In the genomic region with DNA sequence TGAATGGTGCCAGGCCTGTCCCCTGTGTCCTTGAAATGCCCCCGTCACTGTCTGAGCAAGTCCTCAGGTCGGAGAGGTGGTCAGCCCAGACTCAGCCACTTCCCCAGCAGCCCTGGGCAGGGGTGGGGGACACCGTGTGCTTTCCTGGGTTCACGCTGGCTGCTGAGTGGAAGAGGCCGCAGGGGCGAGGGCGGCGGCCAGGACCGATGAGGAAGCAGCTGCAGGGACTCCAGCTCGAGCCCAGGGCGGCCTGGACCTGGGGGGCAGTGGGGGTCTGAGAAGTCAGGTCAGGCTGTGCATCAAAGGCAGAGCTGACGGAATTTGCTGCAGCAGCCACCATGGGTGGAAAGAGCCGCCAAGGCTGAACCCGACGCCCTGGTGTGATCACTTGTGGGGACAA, we compare ENCODE assay signal across 16 cellular contexts. TPM values are rescaled to one million over a fixed set of nuclear protein-coding genes. Genes with fewer than 3 reads are reported as not detected.
DNase-seq lines count a peak whose midpoint lies in the region; ATAC-seq and TF ChIP-seq lines count a peak whose summit lies in the region.
"Had no signal": no experiment of that assay in that cellular context is flagged by ENCODE, and none has a peak within 500 bp of the region (broad histone marks: within the 10 kb centered on the region; RNA-seq: fewer than 3 reads in every experiment).

No MANE protein-coding gene starts in this region.

- H3K36me3 Mint-ChIP-seq in H9 (ENCODE audit: insufficient read depth in 1 of 3, low read depth in 3 of 3) = no peaks in the 10 kb centered on the region

- no peaks in the 10 kb centered on the region for H3K9me3 ChIP-seq in H9 (ENCODE audit: control insufficient read depth, low read depth, low read length)
- no peaks in the 10 kb centered on the region for H3K9me3 ChIP-seq in spleen
- H3K9me3 ChIP-seq in tibial nerve = peaks cover 0 to 4% (median 0%) of the 10 kb centered on the region in 4 donors
- H3K9me3 ChIP-seq: BE2C had no signal

- H4K5ac ChIP-seq in H9 (ENCODE audit: insufficient read length, low read depth, low read length) = no peak overlapping the region

- no peaks in the 10 kb centered on the region for H3K4me1 ChIP-seq in H9 (ENCODE audit: insufficient read depth, low read length)
- H3K4me1 ChIP-seq in spleen = peaks cover 0 to 14% (median 0%) of the 10 kb centered on the region in 6 donors
- H3K4me1 ChIP-seq in tibial nerve = peaks cover 0 to 4% (median 0%) of the 10 kb centered on the region in 4 donors
- H3K4me1 ChIP-seq: BE2C had no signal

- no peak overlapping the region for H3K23ac ChIP-seq in H9 (ENCODE audit: insufficient read length, low read depth, low read length)

- no peak overlapping the region for H2BK5ac ChIP-seq in H9 (ENCODE audit: insufficient read length, low read length)

- peaks cover 73% of the 10 kb centered on the region for H3K27me3 Mint-ChIP-seq in H9 (ENCODE audit: low read depth)

- H3K4me2 ChIP-seq in H9 (ENCODE audit: insufficient read depth, insufficient read length, low read length) = no peak overlapping the region

- H2BK120ac ChIP-seq in H9 (ENCODE audit: low read depth, low read length, poor library complexity, severe bottlenecking) = no peak overlapping the region

- H3K36me3 ChIP-seq in spleen (no peaks in the 10 kb centered on the region), tibial nerve (no peaks in the 10 kb centered on the region)
- H3K36me3 ChIP-seq: BE2C had no signal

- no peaks in the 10 kb centered on the region for H4K20me1 ChIP-seq in H9 (ENCODE audit: control insufficient read depth, insufficient read depth, insufficient read length)

- no peak overlapping the region for H2BK15ac ChIP-seq in H9 (ENCODE audit: low read depth, low read length)

- no peak overlapping the region for H3K14ac ChIP-seq in H9 (ENCODE audit: insufficient read depth, low read length)

- no peak overlapping the region for H3T11ph ChIP-seq in H9 (ENCODE audit: low read length)

- H3K56ac ChIP-seq in H9 (ENCODE audit: insufficient read length, low read depth, low read length) = no peak overlapping the region

- no peak overlapping the region; a peak in 1 of 5 replicates for H3K4me3 Mint-ChIP-seq in H9

- H3K4me3 ChIP-seq in spleen (no peak overlapping the region), tibial nerve (no peak overlapping the region)

- no peaks in the 10 kb centered on the region for H3K79me1 ChIP-seq in H9 (ENCODE audit: insufficient read depth, low read depth, low read length, poor library complexity, severe bottlenecking)

- no peak overlapping the region for H2AK5ac ChIP-seq in H9 (ENCODE audit: insufficient read length, low read length)

- no peak overlapping the region for H3K9ac ChIP-seq in H9 (ENCODE audit: extremely low read depth, insufficient read length, low read length)

- H3K4ac ChIP-seq in H9 (ENCODE audit: low read depth, low read length) = no peak overlapping the region

- no peak overlapping the region for H4K91ac ChIP-seq in H9 (ENCODE audit: insufficient read length, low read depth, low read length)

- H3K18ac ChIP-seq in H9 (ENCODE audit: insufficient read length, low read depth, low read length) = no peak overlapping the region

- H3K9me3 Mint-ChIP-seq in H9 = no peaks in the 10 kb centered on the region

- WGBS in H9 (ENCODE audit: extremely low coverage, insufficient read length, low lambda C conversion rate) = no CpG with 5 or more reads among the region's 15 CpGs
- 48 to 59% (median 50%) methylated on average over 13 to 15 of the region's 15 CpGs for WGBS in spleen, 5 donors
- 51 to 68% methylated on average over 15 of the region's 15 CpGs for whole genome bisulfite sequencing in tibial nerve, 2 donors

- H2BK20ac ChIP-seq in H9 (ENCODE audit: low read depth, low read length, poor library complexity, severe bottlenecking) = no peak overlapping the region

- no peak overlapping the region for H3K27ac Mint-ChIP-seq in H9

- intact Hi-C loops in Right ventricle myocardium superior (cut with DNase I) (no loop called here), left ventricle myocardium superior (cut with micrococcal nuclease) (no loop called here), spleen (cut with DNase I; ENCODE audit: low total_unique reads) (no loop called here)

- TF ChIP-seq EP300 in tibial nerve (IDR thresholded peaks at IDR 0.05) = no peak

- no peaks in the 10 kb centered on the region; the same call in 1 of the 2 replicates for H3K27me3 ChIP-seq in H9 (ENCODE audit: insufficient read depth, low read length)
- H3K27me3 ChIP-seq in spleen (replicated peaks in 1 of 7) = peaks cover 0 to 93% (median 57%) of the 10 kb centered on the region in 7 donors
- peaks cover 0 to 87% of the 10 kb centered on the region in 2 donors for H3K27me3 ChIP-seq in tibial nerve

- no peaks in the 10 kb centered on the region for H3K23me2 ChIP-seq in H9 (ENCODE audit: insufficient read length, low read depth, low read length, poor library complexity, severe bottlenecking)

- no peak for ATAC-seq in Right ventricle myocardium superior (ENCODE audit: poor library complexity)
- ATAC-seq in left ventricle myocardium superior = no peak

- no peak for TF ChIP-seq POLR2A in spleen (IDR thresholded peaks at IDR 0.05)
- no peak for TF ChIP-seq POLR2A in tibial nerve (IDR thresholded peaks at IDR 0.05)

- no peak overlapping the region for H3K27ac ChIP-seq in H9 (ENCODE audit: insufficient read length, low read depth, low read length)
- no peak overlapping the region for H3K27ac ChIP-seq in spleen
- H3K27ac ChIP-seq in tibial nerve = no peak overlapping the region

- no peak overlapping the region for H2AFZ ChIP-seq in H9 (ENCODE audit: low read length)

- H4K8ac ChIP-seq in H9 (replicated peaks; ENCODE audit: insufficient read length, low read depth, low read length) = no peak overlapping the region

- peak overlapping the region; percentile 33 for H2BK12ac ChIP-seq in H9 (ENCODE audit: insufficient read length, low read depth, low read length)

- H3K79me2 ChIP-seq in H9 (ENCODE audit: insufficient read depth, low read length) = no peaks in the 10 kb centered on the region

- H3K4me1 Mint-ChIP-seq in H9 = peaks cover 0 to 3% of the 10 kb centered on the region in 2 experiments; a peak in 1 of 4 replicates

- TF ChIP-seq CTCF in H9 (conservative IDR thresholded peaks at IDR 0.05) (no peak), spleen (IDR thresholded peaks at IDR 0.05 in 8 of 11, conservative IDR thresholded peaks at IDR 0.05 in 3 of 11) (no peak), tibial nerve (IDR thresholded peaks at IDR 0.05) (no peak)

- peak; percentile 21 for DNase-seq in Right ventricle myocardium superior
- no peak for DNase-seq in left ventricle myocardium superior
- DNase-seq in H9 = no peak
- DNase-seq in effector CD4-positive, alpha-beta T cell = peak; percentile 1
- peak; percentile 67 for DNase-seq in spleen
- no peak for DNase-seq in tibial nerve (ENCODE audit: low spot score in 2 of 2)
- DNase-seq in NCI-H345 (lab: John Stamatoyannopoulos, UW) = no peak
- DNase-seq in hypothalamus (lab: John Stamatoyannopoulos, UW) = no peak
- DNase-seq: BE2C, DMS 273 treated with DMSO at 0.1 percent for 48 hours, EL, H7, NCI-H1105 treated with DMSO at 0.1 percent for 48 hours, NCI-H446 treated with DMSO at 0.1 percent for 48 hours, NCI-H774, SHP77 had no signal

RNA-seq across cellular contexts. Expression of a gene that starts 28.4 kb away (rescaled TPM):
- total RNA-seq in Right ventricle myocardium superior (9.5 TPM), left ventricle myocardium superior (12.1 TPM), H9 (2021) (36.5 and 36.9 TPM in 2 replicates), spleen (10 to 100 TPM in 6 of 7 donors, 1 to 10 TPM in 1; 8.3 to 18.7 (median 14.6) TPM), tibial nerve (10 to 100 TPM in 3 of 4 donors, 1 to 10 TPM in 1; 8.2 to 24.9 (median 17.0) TPM)
- polyA plus RNA-seq in spleen = 10 to 100 TPM; 25.2 to 38.6 (median 33.1) TPM

RNA-seq across cellular contexts. Expression of a gene that starts 28.5 kb away (rescaled TPM):
- total RNA-seq in Right ventricle myocardium superior (10.3 TPM), left ventricle myocardium superior (8.6 TPM), H9 (2021) (37.9 and 38.0 TPM in 2 replicates), spleen (10 to 100 TPM; 17.8 to 31.6 (median 19.4) TPM), tibial nerve (10 to 100 TPM; 15.5 to 43.8 (median 28.7) TPM)
- polyA plus RNA-seq in spleen = 10 to 100 TPM; 16.9 to 36.0 (median 19.5) TPM

Comparison
In these comparisons a context has a peak if more than half of its experiments do, and no peak if none do; other contexts are left out.
1. DNase-seq: peak in Right ventricle myocardium superior (single experiment), effector CD4-positive, alpha-beta T cell (single experiment) and spleen (single experiment); none in left ventricle myocardium superior (single experiment), H9 (single experiment), tibial nerve (0 of 2), NCI-H345 (single experiment) and hypothalamus (0 of 51).